Comparison of ENCODE assay signal across 19 cellular contexts in genomic region chr3:106750092-106750491, GRCh38.
"Had no signal": no experiment of that assay in that cellular context is flagged by ENCODE, and none has a peak within 500 bp of the region (broad histone marks: within the 10 kb centered on the region; RNA-seq: fewer than 3 reads in every experiment).

No MANE protein-coding gene starts in this region.

- H3K27me3 ChIP-seq: dorsolateral prefrontal cortex, heart left ventricle, neutrophil, spleen, tibial artery, upper lobe of left lung, vagina had no signal

- H3K4me3 ChIP-seq: dorsolateral prefrontal cortex, heart left ventricle, psoas muscle, spleen, tibial artery, upper lobe of left lung, vagina had no signal

- H3K4me3 Mint-ChIP-seq: naive thymus-derived CD4-positive, alpha-beta T cell; nephron progenitor cell; stimulated activated memory B cell treated with anti-CD40 and anti-IgM and Interleukin-4, amounts not matched to agents 10 μg/mL and 1 μg/mL and 100 μg/mL, for 72 hours; stimulated activated naive CD8-positive, alpha-beta T cell treated with anti-CD3 and anti-CD28 coated beads, Interleukin-15, Interleukin-2, amounts not matched to agents 100 ng/mL and 50 ng/mL, for 24 hours had no signal

- H3K4me1 Mint-ChIP-seq: naive thymus-derived CD4-positive, alpha-beta T cell; stimulated activated memory B cell treated with anti-CD40 and anti-IgM and Interleukin-4, amounts not matched to agents 10 μg/mL and 1 μg/mL and 100 μg/mL, for 72 hours had no signal

- H3K9me3 ChIP-seq: neutrophil, psoas muscle had no signal

- H3K36me3 ChIP-seq: heart left ventricle, neutrophil, spleen, tibial artery, upper lobe of left lung, vagina had no signal

- DNase-seq: dorsolateral prefrontal cortex; effector CD8-positive, alpha-beta T cell; heart left ventricle; hippocampal formation; kidney glomerular epithelial cell; naive thymus-derived CD4-positive, alpha-beta T cell; nephron progenitor cell; psoas muscle; retina; spleen; stimulated activated CD4-positive, alpha-beta T cell treated with anti-CD3 and anti-CD28 coated beads, Interleukin-15, amount 100 ng/mL, for 24 hours; stimulated activated CD4-positive, alpha-beta T cell treated with anti-CD3 and anti-CD28 coated beads, Interleukin-1b, Interleukin-23, amount 100 ng/mL, for 48 hours; stimulated activated CD4-positive, alpha-beta T cell treated with anti-CD3 and anti-CD28 coated beads, Interleukin-4, amount 100 ng/mL, for 24 hours; tibial artery; upper lobe of left lung had no signal

- H3K27ac Mint-ChIP-seq: naive thymus-derived CD4-positive, alpha-beta T cell; nephron progenitor cell; stimulated activated memory B cell treated with anti-CD40 and anti-IgM and Interleukin-4, amounts not matched to agents 10 μg/mL and 1 μg/mL and 100 μg/mL, for 72 hours; stimulated activated naive CD8-positive, alpha-beta T cell treated with anti-CD3 and anti-CD28 coated beads, Interleukin-15, Interleukin-2, amounts not matched to agents 100 ng/mL and 50 ng/mL, for 24 hours had no signal

- H3K36me3 Mint-ChIP-seq: naive thymus-derived CD4-positive, alpha-beta T cell; stimulated activated memory B cell treated with anti-CD40 and anti-IgM and Interleukin-4, amounts not matched to agents 10 μg/mL and 1 μg/mL and 100 μg/mL, for 72 hours had no signal

- H3K4me1 ChIP-seq: heart left ventricle, psoas muscle, spleen, tibial artery, upper lobe of left lung had no signal

- H3K27ac ChIP-seq: dorsolateral prefrontal cortex, heart left ventricle, neutrophil, psoas muscle, spleen, tibial artery, upper lobe of left lung, vagina had no signal

- H3K27me3 Mint-ChIP-seq: stimulated activated memory B cell treated with anti-CD40 and anti-IgM and Interleukin-4, amounts not matched to agents 10 μg/mL and 1 μg/mL and 100 μg/mL, for 72 hours; stimulated activated naive CD8-positive, alpha-beta T cell treated with anti-CD3 and anti-CD28 coated beads, Interleukin-15, Interleukin-2, amounts not matched to agents 100 ng/mL and 50 ng/mL, for 24 hours had no signal
